Comparison of ENCODE assay signal across 8 cellular contexts in the genomic region with DNA sequence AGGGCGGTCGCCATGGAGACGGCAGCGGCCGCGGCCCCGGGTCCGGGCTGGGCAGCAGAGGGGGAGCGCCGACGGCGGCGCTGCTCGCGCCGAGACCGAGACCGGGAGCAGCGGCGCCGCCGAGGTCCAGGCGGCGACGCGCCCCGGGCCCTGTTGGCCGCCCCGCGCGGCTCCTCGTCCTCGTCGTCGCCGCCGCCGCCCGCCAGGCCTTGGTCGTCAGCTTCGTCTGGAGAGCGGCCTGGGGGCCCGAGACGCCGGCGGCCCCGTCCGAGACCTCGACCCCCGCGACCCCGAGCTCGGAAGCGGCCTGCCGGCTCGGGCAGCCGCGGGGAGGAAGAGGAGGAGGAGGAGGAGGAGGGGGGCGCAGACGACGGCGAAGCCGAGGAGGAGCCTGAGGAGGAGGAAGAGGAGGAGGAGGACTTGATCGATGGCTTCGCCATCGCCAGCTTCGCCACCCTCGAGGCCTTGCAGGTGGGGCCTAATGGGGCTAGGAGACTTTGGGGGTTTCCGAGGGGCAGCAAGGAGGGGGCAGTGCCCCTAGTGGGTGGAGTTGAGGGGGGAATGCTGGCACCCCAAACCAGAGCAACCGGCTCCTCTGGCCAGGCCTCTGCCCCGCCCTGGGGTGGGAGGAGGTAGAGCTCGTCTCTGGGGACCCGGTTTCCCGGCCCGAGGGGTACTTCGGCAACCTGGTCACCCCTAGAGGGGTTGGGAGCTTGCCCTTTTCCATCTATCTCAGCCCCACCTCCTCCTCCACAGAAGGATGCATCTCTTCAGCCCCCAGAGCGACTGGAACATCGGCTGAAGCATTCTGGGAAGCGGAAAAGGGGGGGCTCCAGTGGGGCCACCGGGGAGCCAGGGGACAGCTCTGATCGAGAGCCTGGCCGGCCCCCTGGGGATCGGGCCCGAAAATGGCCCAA. TPM values are rescaled to one million over a fixed set of nuclear protein-coding genes. Genes with fewer than 3 reads are reported as not detected.
A peak's percentile ranks its signal among the peaks of the same experiment; 100 is the strongest.
DNase-seq lines count a peak whose midpoint lies in the region; ATAC-seq and TF ChIP-seq lines count a peak whose summit lies in the region.

No MANE protein-coding gene starts in this region.

- H3K27ac ChIP-seq in effector memory CD4-positive, alpha-beta T cell (ENCODE audit: insufficient read depth, low read length, poor library complexity, severe bottlenecking) = peak overlapping the region; percentile 100
- peak overlapping the region; percentile 98 for H3K27ac ChIP-seq in subcutaneous abdominal adipose tissue (ENCODE audit: low read depth, low read length)

- H3K4me1 ChIP-seq in effector memory CD4-positive, alpha-beta T cell (ENCODE audit: control insufficient read depth, insufficient read depth, low read length, poor library complexity, severe bottlenecking) = peaks cover 45% of the 10 kb centered on the region
- peaks cover 26% of the 10 kb centered on the region for H3K4me1 ChIP-seq in mucosa of stomach (ENCODE audit: control insufficient read depth, insufficient read depth, low read length)
- H3K4me1 ChIP-seq in subcutaneous abdominal adipose tissue (ENCODE audit: control insufficient read depth in 5 of 5, insufficient read depth in 5 of 5, low read length in 5 of 5) = peaks cover 16 to 43% (median 38%) of the 10 kb centered on the region in 5 donors

- H3K36me3 Mint-ChIP-seq in HFFc6 (ENCODE audit: low read depth) = peaks cover 35% of the 10 kb centered on the region
- H3K36me3 Mint-ChIP-seq in activated CD4-positive, alpha-beta T cell treated with anti-CD3 and anti-CD28 coated beads, Interleukin-2, amount 10 ng/mL, durations not matched to agents 7 days and 5 days (ENCODE audit: low read depth) = peaks cover 56% of the 10 kb centered on the region

- DNase-seq in A172 (ENCODE audit: low spot score) (peak; percentile 19), HFFc6 (no peak), NOMO-1 treated with DMSO at 0.1 percent for 48 hours (lab: John Stamatoyannopoulos, UW; ENCODE audit: unreplicated experiment) (no peak)
- DNase-seq in activated CD4-positive, alpha-beta T cell treated with anti-CD3 and anti-CD28 coated beads, Interleukin-2, amount 10 ng/mL, durations not matched to agents 7 days and 5 days = peak; percentile 48
- peak; percentile 28 to 45 (median 37) for DNase-seq in effector memory CD4-positive, alpha-beta T cell

- TF ChIP-seq CTCF in HFFc6 (IDR thresholded peaks at IDR 0.05) = peak; percentile 52

- peak overlapping the region; percentile 93 for H3K4me3 Mint-ChIP-seq in HFFc6
- peak overlapping the region; percentile 88 for H3K4me3 Mint-ChIP-seq in activated CD4-positive, alpha-beta T cell treated with anti-CD3 and anti-CD28 coated beads, Interleukin-2, amount 10 ng/mL, durations not matched to agents 7 days and 5 days

- H3K27me3 Mint-ChIP-seq in HFFc6 (ENCODE audit: insufficient read depth) = peaks cover 2% of the 10 kb centered on the region; the same call in 1 of the 2 replicates
- no peaks in the 10 kb centered on the region for H3K27me3 Mint-ChIP-seq in activated CD4-positive, alpha-beta T cell treated with anti-CD3 and anti-CD28 coated beads, Interleukin-2, amount 10 ng/mL, durations not matched to agents 7 days and 5 days

- no peaks in the 10 kb centered on the region for H3K9me3 ChIP-seq in effector memory CD4-positive, alpha-beta T cell (ENCODE audit: control insufficient read depth, low read length)
- H3K9me3 ChIP-seq in mucosa of stomach (ENCODE audit: control insufficient read depth, low read length) (no peaks in the 10 kb centered on the region), subcutaneous abdominal adipose tissue (ENCODE audit: control insufficient read depth in 5 of 5, low read length in 5 of 5) (no peaks in the 10 kb centered on the region)

- peak overlapping the region; percentile 85 for H3K27ac Mint-ChIP-seq in HFFc6
- peak overlapping the region; percentile 89 for H3K27ac Mint-ChIP-seq in activated CD4-positive, alpha-beta T cell treated with anti-CD3 and anti-CD28 coated beads, Interleukin-2, amount 10 ng/mL, durations not matched to agents 7 days and 5 days

- CTCF ChIA-PET in activated CD4-positive, alpha-beta T cell treated with anti-CD3 and anti-CD28 coated beads, Interleukin-2, amount 10 ng/mL, durations not matched to agents 7 days and 5 days (lab: Charles Lee) = interaction anchor here (0.9 to 3.3 kb wide), 22 partner anchors 8 to 282 kb away, joined by 3 to 32 read pairs (median 4); a partner anchor contains a TSS

- POLR2A ChIA-PET in activated CD4-positive, alpha-beta T cell treated with anti-CD3 and anti-CD28 coated beads, Interleukin-2, amount 10 ng/mL, durations not matched to agents 7 days and 5 days (lab: Charles Lee) = no interaction called here

- H3K4me1 Mint-ChIP-seq in HFFc6 (ENCODE audit: low read depth) = peaks cover 50% of the 10 kb centered on the region
- peaks cover 56% of the 10 kb centered on the region for H3K4me1 Mint-ChIP-seq in activated CD4-positive, alpha-beta T cell treated with anti-CD3 and anti-CD28 coated beads, Interleukin-2, amount 10 ng/mL, durations not matched to agents 7 days and 5 days

- H3K9me3 Mint-ChIP-seq in HFFc6 = no peaks in the 10 kb centered on the region
- H3K9me3 Mint-ChIP-seq in activated CD4-positive, alpha-beta T cell treated with anti-CD3 and anti-CD28 coated beads, Interleukin-2, amount 10 ng/mL, durations not matched to agents 7 days and 5 days = no peaks in the 10 kb centered on the region

- H3K36me3 ChIP-seq in effector memory CD4-positive, alpha-beta T cell (ENCODE audit: control insufficient read depth, insufficient read depth, low read length) = peaks cover 53% of the 10 kb centered on the region
- H3K36me3 ChIP-seq in mucosa of stomach (ENCODE audit: control insufficient read depth, insufficient read depth, low read length) = peaks cover 8% of the 10 kb centered on the region
- peaks cover 5 to 58% (median 53%) of the 10 kb centered on the region in 5 donors for H3K36me3 ChIP-seq in subcutaneous abdominal adipose tissue (ENCODE audit: control insufficient read depth in 5 of 5, insufficient read depth in 5 of 5, low read length in 5 of 5)

- H3K27me3 ChIP-seq in effector memory CD4-positive, alpha-beta T cell (replicated peaks; ENCODE audit: control insufficient read depth, insufficient read depth, low read length, poor library complexity, severe bottlenecking) = no peaks in the 10 kb centered on the region
- no peaks in the 10 kb centered on the region for H3K27me3 ChIP-seq in mucosa of stomach (ENCODE audit: control insufficient read depth, insufficient read depth, low read length)
- H3K27me3 ChIP-seq in subcutaneous abdominal adipose tissue (ENCODE audit: control insufficient read depth in 5 of 5, insufficient read depth in 4 of 5, low read length in 5 of 5) = peaks cover 0 to 3% (median 0%) of the 10 kb centered on the region in 5 donors

- H3K4me3 ChIP-seq in effector memory CD4-positive, alpha-beta T cell (ENCODE audit: insufficient read depth, low read depth, low read length, poor library complexity, severe bottlenecking) = peak overlapping the region; percentile 76
- H3K4me3 ChIP-seq in mucosa of stomach (ENCODE audit: low read length) = peak overlapping the region; percentile 92
- H3K4me3 ChIP-seq in subcutaneous abdominal adipose tissue (ENCODE audit: low read depth in 1 of 5, low read length in 5 of 5) = peak overlapping the region; percentile 72 to 95 (median 81)

- H3K9ac ChIP-seq in mucosa of stomach (ENCODE audit: low read length) (peak overlapping the region; percentile 99), subcutaneous abdominal adipose tissue (ENCODE audit: low read length in 5 of 5) (peak overlapping the region; percentile 73 to 99 (median 93))

- no peak for ATAC-seq in HG02588 (IDR thresholded peaks at IDR 0.05; ENCODE audit: unreplicated experiment)

RNA-seq across cellular contexts. Expression of a gene that starts 1.5 kb away (rescaled TPM):
- 16.0 and 24.9 TPM in 2 replicates for total RNA-seq in A172 (2014; rRNA removed; shearing (Covaris generic))
- 10 to 100 TPM; 54.1 to 72.1 (median 64.5) TPM for total RNA-seq in HFFc6 (2021; fragmentation: NEBNext Ultra II Directional; extraction: Animal tissue kit (Norgen Biotek cat#: 25700))
- 100 to 1,000 TPM in 1 of 2 experiments, 10 to 100 TPM in 1; 88.9 to 109 TPM for total RNA-seq in activated CD4-positive, alpha-beta T cell treated with anti-CD3 and anti-CD28 coated beads, Interleukin-2, amount 10 ng/mL, durations not matched to agents 7 days and 5 days

RNA-seq across cellular contexts. Expression of a gene that starts 9.0 kb away (rescaled TPM):
- total RNA-seq in A172 (2014; rRNA removed; shearing (Covaris generic)) = 9.1 and 13.7 TPM in 2 replicates
- total RNA-seq in HFFc6 (2021; fragmentation: NEBNext Ultra II Directional; extraction: Animal tissue kit (Norgen Biotek cat#: 25700)) = 10 to 100 TPM; 26.8 to 34.6 (median 29.8) TPM
- 10 to 100 TPM; 78.6 to 80.1 TPM for total RNA-seq in activated CD4-positive, alpha-beta T cell treated with anti-CD3 and anti-CD28 coated beads, Interleukin-2, amount 10 ng/mL, durations not matched to agents 7 days and 5 days

RNA-seq across cellular contexts. Expression of a gene that starts 39.2 kb away (rescaled TPM):
- total RNA-seq in A172 (2014; rRNA removed; shearing (Covaris generic)) = 9.3 and 11.4 TPM in 2 replicates
- 10 to 100 TPM; 43.4 to 48.1 (median 45.9) TPM for total RNA-seq in HFFc6 (2021; fragmentation: NEBNext Ultra II Directional; extraction: Animal tissue kit (Norgen Biotek cat#: 25700))
- total RNA-seq in activated CD4-positive, alpha-beta T cell treated with anti-CD3 and anti-CD28 coated beads, Interleukin-2, amount 10 ng/mL, durations not matched to agents 7 days and 5 days = 10 to 100 TPM; 81.7 to 86.1 TPM

RNA-seq across cellular contexts. Expression of a gene that starts 49.6 kb away (rescaled TPM):
- 11.7 and 16.6 TPM in 2 replicates for total RNA-seq in A172 (2014; rRNA removed; shearing (Covaris generic))
- 1 to 10 TPM; 6.9 to 8.7 (median 7.5) TPM for total RNA-seq in HFFc6 (2021; fragmentation: NEBNext Ultra II Directional; extraction: Animal tissue kit (Norgen Biotek cat#: 25700))
- 10 to 100 TPM; 12.8 to 13.8 TPM for total RNA-seq in activated CD4-positive, alpha-beta T cell treated with anti-CD3 and anti-CD28 coated beads, Interleukin-2, amount 10 ng/mL, durations not matched to agents 7 days and 5 days

Comparison
In these comparisons a context has a peak if more than half of its experiments do, and no peak if none do; other contexts are left out.
1. DNase-seq: peak in A172 (single experiment), activated CD4-positive, alpha-beta T cell treated with anti-CD3 and anti-CD28 coated beads, Interleukin-2, amount 10 ng/mL, durations not matched to agents 7 days and 5 days (single experiment) and effector memory CD4-positive, alpha-beta T cell (3 of 3); none in HFFc6 (single experiment) and NOMO-1 treated with DMSO at 0.1 percent for 48 hours (single experiment).
2. Peak in every context shown above with its lines, with median percentiles within 50 percentile points of each other: H3K4me3 ChIP-seq.